Comparison of ENCODE assay signal across 9 cellular contexts in the genomic region with DNA sequence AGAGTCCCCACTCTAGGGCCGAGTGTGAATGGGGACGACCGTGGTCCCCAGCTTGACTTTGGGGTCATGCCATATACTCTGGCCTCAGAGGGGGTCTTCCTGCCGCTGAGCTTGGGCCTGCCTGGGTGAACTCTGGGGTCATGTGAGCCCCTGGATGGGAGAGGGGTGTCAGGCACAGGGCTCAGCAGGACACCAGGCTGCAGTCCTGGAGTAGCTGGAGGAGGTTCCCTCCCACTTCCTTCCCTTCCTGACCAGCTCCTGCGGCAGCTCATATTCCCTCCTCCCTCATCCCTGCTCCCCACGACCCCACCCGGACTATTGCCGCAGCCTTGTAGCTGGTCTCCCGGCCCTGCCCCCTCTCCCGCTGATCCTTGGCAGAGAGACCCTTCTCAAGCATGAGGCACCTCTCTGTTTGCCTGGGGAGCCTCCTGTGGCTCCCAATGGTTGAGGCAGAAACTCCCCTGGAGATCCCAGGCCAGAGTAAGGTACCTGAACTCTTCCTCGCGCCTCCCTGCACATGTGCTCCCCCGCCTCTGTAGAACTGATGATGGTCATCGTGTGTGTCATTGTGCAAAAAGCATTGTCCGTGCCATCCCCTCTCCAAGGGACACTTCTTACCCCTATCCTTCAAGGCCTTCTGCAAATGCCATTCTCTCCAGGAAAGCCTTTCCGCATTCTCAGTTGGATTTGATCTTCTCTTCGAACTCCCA. TPM values are rescaled to one million over a fixed set of nuclear protein-coding genes. Genes with fewer than 3 reads are reported as not detected.
DNase-seq lines count a peak whose midpoint lies in the region; ATAC-seq and TF ChIP-seq lines count a peak whose summit lies in the region.
"Had no signal": no experiment of that assay in that cellular context is flagged by ENCODE, and none has a peak within 500 bp of the region (broad histone marks: within the 10 kb centered on the region; RNA-seq: fewer than 3 reads in every experiment).

No MANE protein-coding gene starts in this region.

- no peak for TF ChIP-seq CTCF in nephron (IDR thresholded peaks at IDR 0.05; ENCODE audit: unreplicated experiment in 3 of 3)

- H3K27ac ChIP-seq in aorta (ENCODE audit: low read depth in 1 of 2, low read length in 2 of 2): no peak overlapping the region

- H3K27me3 Mint-ChIP-seq in stimulated activated naive CD8-positive, alpha-beta T cell treated with anti-CD3 and anti-CD28 coated beads, Interleukin-15, Interleukin-2, amounts not matched to agents 100 ng/mL and 50 ng/mL, for 24 hours: no peaks in the 10 kb centered on the region
- H3K27me3 Mint-ChIP-seq in effector memory CD8-positive, alpha-beta T cell: no peaks in the 10 kb centered on the region
- peaks cover 38% of the 10 kb centered on the region for H3K27me3 Mint-ChIP-seq in nephron (ENCODE audit: low read depth)

- H3K9me3 ChIP-seq in aorta (ENCODE audit: control insufficient read depth, low read length): no peaks in the 10 kb centered on the region

- H3K27ac Mint-ChIP-seq in stimulated activated naive CD8-positive, alpha-beta T cell treated with anti-CD3 and anti-CD28 coated beads, Interleukin-15, Interleukin-2, amounts not matched to agents 100 ng/mL and 50 ng/mL, for 24 hours: peak overlapping the region; percentile 98
- peak overlapping the region; percentile 99 for H3K27ac Mint-ChIP-seq in effector memory CD8-positive, alpha-beta T cell
- peak overlapping the region in 1 of 3 experiments; percentile 52 for H3K27ac Mint-ChIP-seq in nephron

- intact Hi-C loops in aorta (cut with DNase I): no loop called here

- H3K27me3 ChIP-seq in aorta (ENCODE audit: control insufficient read depth in 1 of 2, insufficient read depth in 2 of 2, low read length in 1 of 2): no peaks in the 10 kb centered on the region

- WGBS in aorta, 2 donors: 81 to 84% methylated on average over 17 of the region's 17 CpGs

- no peaks in the 10 kb centered on the region for H3K4me1 ChIP-seq in aorta (ENCODE audit: control insufficient read depth in 1 of 2, insufficient read depth in 2 of 2, low read length in 2 of 2)

- no peak overlapping the region for H3K4me3 ChIP-seq in aorta (ENCODE audit: low read length in 2 of 2)

- peaks cover 38% of the 10 kb centered on the region for H3K36me3 Mint-ChIP-seq in stimulated activated naive CD8-positive, alpha-beta T cell treated with anti-CD3 and anti-CD28 coated beads, Interleukin-15, Interleukin-2, amounts not matched to agents 100 ng/mL and 50 ng/mL, for 24 hours (ENCODE audit: low read depth)
- H3K36me3 Mint-ChIP-seq in effector memory CD8-positive, alpha-beta T cell (ENCODE audit: insufficient read depth): peaks cover 62% of the 10 kb centered on the region
- no peaks in the 10 kb centered on the region for H3K36me3 Mint-ChIP-seq in nephron (ENCODE audit: low read depth)

- peak overlapping the region; percentile 99 for H3K4me3 Mint-ChIP-seq in stimulated activated naive CD8-positive, alpha-beta T cell treated with anti-CD3 and anti-CD28 coated beads, Interleukin-15, Interleukin-2, amounts not matched to agents 100 ng/mL and 50 ng/mL, for 24 hours
- H3K4me3 Mint-ChIP-seq in effector memory CD8-positive, alpha-beta T cell: peak overlapping the region; percentile 99 to 100
- peak overlapping the region; percentile 81 to 90 (median 87) for H3K4me3 Mint-ChIP-seq in nephron

- DNase-seq in stimulated activated naive CD8-positive, alpha-beta T cell treated with anti-CD3 and anti-CD28 coated beads, Interleukin-15, Interleukin-2, amounts not matched to agents 100 U/mL and 50 U/mL, for 24 hours: no peak
- no peak for DNase-seq in effector memory CD8-positive, alpha-beta T cell
- DNase-seq in aorta (no peak), NCI-H1417 (lab: John Stamatoyannopoulos, UW) (no peak)
- DNase-seq: amygdala had no signal

- H3K9me3 Mint-ChIP-seq in stimulated activated naive CD8-positive, alpha-beta T cell treated with anti-CD3 and anti-CD28 coated beads, Interleukin-15, Interleukin-2, amounts not matched to agents 100 ng/mL and 50 ng/mL, for 24 hours: peaks cover 4% of the 10 kb centered on the region
- H3K9me3 Mint-ChIP-seq in effector memory CD8-positive, alpha-beta T cell: no peaks in the 10 kb centered on the region
- H3K9me3 Mint-ChIP-seq in nephron: no peaks in the 10 kb centered on the region

- H3K36me3 ChIP-seq in aorta (ENCODE audit: control insufficient read depth in 1 of 2, insufficient read depth in 2 of 2, low read length in 1 of 2): no peaks in the 10 kb centered on the region

- H3K4me1 Mint-ChIP-seq in stimulated activated naive CD8-positive, alpha-beta T cell treated with anti-CD3 and anti-CD28 coated beads, Interleukin-15, Interleukin-2, amounts not matched to agents 100 ng/mL and 50 ng/mL, for 24 hours (ENCODE audit: low read depth): peaks cover 78% of the 10 kb centered on the region
- H3K4me1 Mint-ChIP-seq in effector memory CD8-positive, alpha-beta T cell (ENCODE audit: low read depth in 2 of 2): peaks cover 69 to 78% of the 10 kb centered on the region in 2 donors
- peaks cover 15% of the 10 kb centered on the region for H3K4me1 Mint-ChIP-seq in nephron

- no peak for ATAC-seq in stimulated activated naive CD8-positive, alpha-beta T cell treated with anti-CD3 and anti-CD28 coated beads, Interleukin-15, Interleukin-2, amounts not matched to agents 100 U/mL and 50 U/mL, for 24 hours
- ATAC-seq in effector memory CD8-positive, alpha-beta T cell (replicated peaks): no peak
- ATAC-seq in aorta (ENCODE audit: low FRiP score): peak; percentile 11
- no peak for ATAC-seq in HG03135 (IDR thresholded peaks at IDR 0.05; ENCODE audit: unreplicated experiment)
- no peak for ATAC-seq in GM21381 (IDR thresholded peaks at IDR 0.05; ENCODE audit: unreplicated experiment)

RNA-seq across cellular contexts. Expression of a gene that starts 1.8 kb away (rescaled TPM):
- total RNA-seq in aorta: 10 to 100 TPM; 42.1 to 98.5 TPM
- polyA plus RNA-seq in aorta: 10 to 100 TPM in 1 of 2 donors, 1 to 10 TPM in 1; 5.0 to 12.8 TPM
